Comparison of ENCODE assay signal across 8 cellular contexts in genomic region chr2:16664052-16664731, GRCh38.
A peak's percentile ranks its signal among the peaks of the same experiment; 100 is the strongest.
DNase-seq lines count a peak whose midpoint lies in the region; ATAC-seq lines count a peak whose summit lies in the region.

No MANE protein-coding gene starts in this region.

- peak overlapping the region; percentile 82 for H3K4me3 Mint-ChIP-seq in central memory CD8-positive, alpha-beta T cell
- peak overlapping the region; percentile 83 to 90 for H3K4me3 Mint-ChIP-seq in stimulated activated naive B cell treated with anti-CD40 and anti-IgM and Interleukin-4, amounts not matched to agents 10 μg/mL and 1 μg/mL and 100 μg/mL, for 72 hours

- H3K9me3 Mint-ChIP-seq in central memory CD8-positive, alpha-beta T cell, result no peaks in the 10 kb centered on the region
- no peaks in the 10 kb centered on the region for H3K9me3 Mint-ChIP-seq in stimulated activated naive B cell treated with anti-CD40 and anti-IgM and Interleukin-4, amounts not matched to agents 10 μg/mL and 1 μg/mL and 100 μg/mL, for 72 hours

- peak overlapping the region; percentile 92 for H3K27ac Mint-ChIP-seq in central memory CD8-positive, alpha-beta T cell (ENCODE audit: low read depth)
- peak overlapping the region; percentile 94 for H3K27ac Mint-ChIP-seq in stimulated activated naive B cell treated with anti-CD40 and anti-IgM and Interleukin-4, amounts not matched to agents 10 μg/mL and 1 μg/mL and 100 μg/mL, for 72 hours

- H3K27me3 Mint-ChIP-seq in central memory CD8-positive, alpha-beta T cell, result peaks cover 50% of the 10 kb centered on the region
- no peaks in the 10 kb centered on the region for H3K27me3 Mint-ChIP-seq in stimulated activated naive B cell treated with anti-CD40 and anti-IgM and Interleukin-4, amounts not matched to agents 10 μg/mL and 1 μg/mL and 100 μg/mL, for 72 hours

- peaks cover 38% of the 10 kb centered on the region for H3K4me1 Mint-ChIP-seq in central memory CD8-positive, alpha-beta T cell
- H3K4me1 Mint-ChIP-seq in stimulated activated naive B cell treated with anti-CD40 and anti-IgM and Interleukin-4, amounts not matched to agents 10 μg/mL and 1 μg/mL and 100 μg/mL, for 72 hours, result peaks cover 57 to 74% of the 10 kb centered on the region in 2 donors

- peaks cover 7% of the 10 kb centered on the region for H3K36me3 Mint-ChIP-seq in central memory CD8-positive, alpha-beta T cell (ENCODE audit: insufficient read depth)
- peaks cover 2 to 12% of the 10 kb centered on the region in 2 donors for H3K36me3 Mint-ChIP-seq in stimulated activated naive B cell treated with anti-CD40 and anti-IgM and Interleukin-4, amounts not matched to agents 10 μg/mL and 1 μg/mL and 100 μg/mL, for 72 hours

- DNase-seq in DMS 273 (lab: John Stamatoyannopoulos, UW; ENCODE audit: unreplicated experiment) (peak; percentile 46), DMS 273 treated with DMSO at 0.1 percent for 48 hours (lab: John Stamatoyannopoulos, UW) (no peak), NCI-H446 treated with DMSO at 0.1 percent for 48 hours (lab: John Stamatoyannopoulos, UW) (peak; percentile 86), left kidney (ENCODE audit: low read depth, low spot score) (peak; percentile 88), HCEC 1CT (no peak)
- no peak for DNase-seq in central memory CD8-positive, alpha-beta T cell (ENCODE audit: low spot score in 2 of 2)
- peak; percentile 66 for DNase-seq in stimulated activated naive B cell treated with anti-CD40 and anti-IgM and Interleukin-4, amounts not matched to agents 10 μg/mL and 1 μg/mL and 100 μg/mL, for 72 hours
- no peak for DNase-seq in activated effector memory CD4-positive, alpha-beta T cell treated with anti-CD3 and anti-CD28 coated beads, Interleukin-2, amount 50 U/mL, for 16 hours

- ATAC-seq in central memory CD8-positive, alpha-beta T cell (replicated peaks; ENCODE audit: extremely low read depth, poor library complexity, severe bottlenecking), result no peak
- peak; percentile 70 to 73 for ATAC-seq in stimulated activated naive B cell treated with anti-CD40 and anti-IgM and Interleukin-4, amounts not matched to agents 10 μg/mL and 1 μg/mL and 100 μg/mL, for 72 hours (replicated peaks)

Comparison
In these comparisons a context has a peak if more than half of its experiments do, and no peak if none do; other contexts are left out.
1. DNase-seq: peak in DMS 273 (single experiment), NCI-H446 treated with DMSO at 0.1 percent for 48 hours (single experiment), left kidney (single experiment) and stimulated activated naive B cell treated with anti-CD40 and anti-IgM and Interleukin-4, amounts not matched to agents 10 μg/mL and 1 μg/mL and 100 μg/mL, for 72 hours (single experiment); none in DMS 273 treated with DMSO at 0.1 percent for 48 hours (single experiment), central memory CD8-positive, alpha-beta T cell (0 of 2), activated effector memory CD4-positive, alpha-beta T cell treated with anti-CD3 and anti-CD28 coated beads, Interleukin-2, amount 50 U/mL, for 16 hours (single experiment) and HCEC 1CT (single experiment).